In the genomic region with DNA sequence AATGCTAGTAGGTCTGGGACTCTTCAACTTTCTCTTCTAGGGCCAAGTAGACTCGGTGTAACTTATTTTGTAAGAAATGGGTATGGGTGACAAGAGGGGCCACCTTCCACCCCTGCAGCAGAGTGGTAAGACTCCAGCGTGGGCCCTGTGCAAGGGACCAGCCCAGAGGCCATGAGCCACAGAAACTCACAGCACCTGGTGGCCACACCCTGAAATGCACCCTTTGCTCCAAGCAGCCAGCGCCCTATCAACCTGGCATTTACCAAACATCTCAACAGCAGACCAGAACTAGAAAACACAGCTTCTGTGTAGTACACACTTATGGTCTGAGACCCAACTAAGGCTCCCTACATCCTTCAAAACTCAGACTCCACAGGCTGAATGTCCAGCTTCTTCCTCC, we compare ENCODE assay signal across 7 cellular contexts. TPM values are rescaled to one million over a fixed set of nuclear protein-coding genes. Genes with fewer than 3 reads are reported as not detected.
DNase-seq lines count a peak whose midpoint lies in the region; ATAC-seq and TF ChIP-seq lines count a peak whose summit lies in the region.

No MANE protein-coding gene starts in this region.

- no peaks in the 10 kb centered on the region for H3K9me3 ChIP-seq in testis

- peak; percentile 89 for TF ChIP-seq CTCF in GM12873 (IDR thresholded peaks at IDR 0.05; ENCODE audit: insufficient read depth, low read depth, low read length, missing control alignments)
- peak; percentile 76 for TF ChIP-seq CTCF in choroid plexus epithelial cell (conservative IDR thresholded peaks at IDR 0.05; ENCODE audit: low read depth, low read length)
- peak; percentile 23 to 55 (median 51) for TF ChIP-seq CTCF in testis (IDR thresholded peaks at IDR 0.05)

- peak overlapping the region in 1 of 8 donors; percentile 41 for H3K4me3 Mint-ChIP-seq in naive B cell

- TF ChIP-seq POLR2A in testis (IDR thresholded peaks at IDR 0.05), result no peak

- no peaks in the 10 kb centered on the region for H3K4me1 ChIP-seq in testis

- DNase-seq in LoVo (ENCODE audit: low spot score) (peak; percentile 43), choroid plexus epithelial cell (ENCODE audit: low read depth) (peak; percentile 56), naive B cell (peak; percentile 54), testis (peak; percentile 37)
- peak; percentile 39 for DNase-seq in activated CD4-positive, CD25-positive, alpha-beta regulatory T cell treated with anti-CD3 and anti-CD28 coated beads, Interleukin-2, amount 50 U/mL, for 16 hours (ENCODE audit: low read depth, low spot score)

- no peak overlapping the region for H3K27ac ChIP-seq in testis

- intact Hi-C loops in testis (cut with DNase I; ENCODE audit: low total_unique reads), result no loop called here

- peaks cover 9 to 17% (median 10%) of the 10 kb centered on the region in 3 donors for H3K4me1 Mint-ChIP-seq in naive B cell

- ATAC-seq in naive B cell (ENCODE audit: low read depth in 2 of 2) (peak; percentile 84 to 96), HG03432 (IDR thresholded peaks at IDR 0.05; ENCODE audit: unreplicated experiment) (no peak)

- no peaks in the 10 kb centered on the region for H3K27me3 Mint-ChIP-seq in naive B cell

- H3K9me3 Mint-ChIP-seq in naive B cell, result no peaks in the 10 kb centered on the region

- peak overlapping the region in 3 of 6 donors; percentile 9 to 66 (median 45) for H3K27ac Mint-ChIP-seq in naive B cell

- H3K4me3 ChIP-seq in choroid plexus epithelial cell (ENCODE audit: low read depth, low read length), result no peak overlapping the region
- H3K4me3 ChIP-seq in testis, result no peak overlapping the region

- no peaks in the 10 kb centered on the region for H3K36me3 ChIP-seq in testis (ENCODE audit: low read depth, missing control alignments)

- H3K36me3 Mint-ChIP-seq in naive B cell, result no peaks in the 10 kb centered on the region

- 56 to 77% methylated on average over 3 of the region's 3 CpGs for WGBS in testis, 2 donors

- H3K27me3 ChIP-seq in testis, result no peaks in the 10 kb centered on the region

RNA-seq across cellular contexts. Expression of a gene that starts 5.7 kb away (rescaled TPM):
- polyA plus RNA-seq in naive B cell (ENCODE audit: low read depth in 6 of 6), result under 1 TPM in 5 of 6 donors, not detected in 1; 0.11 to 1.00 (median 0.47) TPM
- 10 to 100 TPM; 28.5 to 50.9 TPM for total RNA-seq in testis
- 93.3 TPM for polyA plus RNA-seq in testis (ENCODE audit: insufficient read depth, low read depth, low replicate concordance)

RNA-seq across cellular contexts. Expression of a gene that starts 5.9 kb away (rescaled TPM):
- polyA plus RNA-seq in naive B cell (ENCODE audit: low read depth in 6 of 6), result 10 to 100 TPM; 30.0 to 37.4 (median 35.0) TPM
- total RNA-seq in testis, result 10 to 100 TPM; 52.7 to 57.2 TPM
- polyA plus RNA-seq in testis (ENCODE audit: insufficient read depth, low read depth, low replicate concordance), result 70.6 TPM

RNA-seq across cellular contexts. Expression of a gene that starts 17.9 kb away (rescaled TPM):
- polyA plus RNA-seq in naive B cell (ENCODE audit: low read depth in 6 of 6) (100 to 1,000 TPM in 2 of 6 donors, 10 to 100 TPM in 4; 80.5 to 106 (median 91.2) TPM), testis (ENCODE audit: insufficient read depth, low read depth, low replicate concordance) (91.1 TPM)
- total RNA-seq in testis, result 100 to 1,000 TPM; 173 to 252 TPM

RNA-seq across cellular contexts. Expression of a gene that starts 19.8 kb away (rescaled TPM):
- polyA plus RNA-seq in naive B cell (ENCODE audit: low read depth in 6 of 6) (10 to 100 TPM; 19.4 to 28.3 (median 24.3) TPM), testis (ENCODE audit: insufficient read depth, low read depth, low replicate concordance) (16.0 TPM)
- total RNA-seq in testis, result 10 to 100 TPM; 16.5 to 18.1 TPM

RNA-seq across cellular contexts. Expression of a gene that starts 33.5 kb away (rescaled TPM):
- polyA plus RNA-seq in naive B cell (ENCODE audit: low read depth in 6 of 6) (10 to 100 TPM; 11.6 to 18.4 (median 15.0) TPM), testis (ENCODE audit: insufficient read depth, low read depth, low replicate concordance) (36.4 TPM)
- 10 to 100 TPM; 42.0 to 49.6 TPM for total RNA-seq in testis

Comparison
In these comparisons a context has a peak if more than half of its experiments do, and no peak if none do; other contexts are left out.
1. RNA of a gene that starts 5.7 kb away (polyA plus RNA-seq): 93.3 TPM in testis (single experiment); 0.11 to 1.00 TPM in naive B cell; every median in the first group is over 10 times any median in the second.
2. Peak in every context shown above with its lines, with median percentiles within 50 percentile points of each other: CTCF ChIP-seq and DNase-seq.